Comparison of ENCODE assay signal across 11 cellular contexts in genomic region chr1:15089244-15089992, GRCh38.
DNase-seq lines count a peak whose midpoint lies in the region; ATAC-seq and TF ChIP-seq lines count a peak whose summit lies in the region.
"Had no signal": no experiment of that assay in that cellular context is flagged by ENCODE, and none has a peak within 500 bp of the region (broad histone marks: within the 10 kb centered on the region; RNA-seq: fewer than 3 reads in every experiment).

No MANE protein-coding gene starts in this region.

- DNase-seq in A172 (ENCODE audit: low spot score) (peak; percentile 2), cerebellar cortex (ENCODE audit: low spot score) (peak; percentile 67), anterior cingulate cortex (lab: John Stamatoyannopoulos, UW) (no peak), GM10266 (ENCODE audit: extremely low spot score) (no peak)
- no peak for DNase-seq in stimulated activated CD4-positive, alpha-beta T cell treated with anti-CD3 and anti-CD28 coated beads, Interleukin-15, amount 100 ng/mL, for 24 hours
- DNase-seq: activated T-cell treated with anti-CD3 and anti-CD28 coated beads, Interleukin-2, amount 50 U/mL, for 1 hour; heart right ventricle; nucleus accumbens had no signal

- no peak for ATAC-seq in HG03457 (IDR thresholded peaks at IDR 0.05; ENCODE audit: unreplicated experiment)

- H3K9ac ChIP-seq in Loucy (ENCODE audit: low read depth, low read length, poor library complexity, severe bottlenecking) (no peak overlapping the region), mucosa of stomach (ENCODE audit: low read length) (peak overlapping the region; percentile 66)

- H2AFZ ChIP-seq in Loucy (ENCODE audit: low read length): no peak overlapping the region

- no peaks in the 10 kb centered on the region for H3K79me2 ChIP-seq in Loucy (ENCODE audit: insufficient read depth, low read length)

- H3F3A ChIP-seq in Loucy (ENCODE audit: low read depth): no peaks in the 10 kb centered on the region

- no peaks in the 10 kb centered on the region for H3K9me3 ChIP-seq in Loucy (ENCODE audit: insufficient read depth, low read depth, low read length)
- no peaks in the 10 kb centered on the region for H3K9me3 ChIP-seq in mucosa of stomach (ENCODE audit: control insufficient read depth, low read length)
- H3K9me3 ChIP-seq: heart right ventricle had no signal

- peak overlapping the region; percentile 10 for H3K4me2 ChIP-seq in Loucy (ENCODE audit: low read depth, low read length, poor library complexity, severe bottlenecking)

- H4K20me1 ChIP-seq in Loucy (ENCODE audit: insufficient read depth, low read length, poor library complexity, severe bottlenecking): no peaks in the 10 kb centered on the region

- no peak for TF ChIP-seq CTCF in Loucy (conservative IDR thresholded peaks at IDR 0.05; ENCODE audit: low read length)
- no peak for TF ChIP-seq CTCF in GM10266 (IDR thresholded peaks at IDR 0.05; ENCODE audit: control insufficient read depth, insufficient read depth, low read depth, missing control alignments)

- H3K9me2 ChIP-seq in Loucy (replicated peaks; ENCODE audit: low read depth, low read length): no peaks in the 10 kb centered on the region

- no peak overlapping the region for H3K4me3 ChIP-seq in Loucy (ENCODE audit: low read length, poor library complexity, severe bottlenecking)
- no peak overlapping the region for H3K4me3 ChIP-seq in mucosa of stomach (ENCODE audit: low read length)
- H3K4me3 ChIP-seq: heart right ventricle had no signal

- no peaks in the 10 kb centered on the region for H3K27me3 ChIP-seq in Loucy (ENCODE audit: insufficient read depth, low read length, poor library complexity, severe bottlenecking)
- no peaks in the 10 kb centered on the region for H3K27me3 ChIP-seq in mucosa of stomach (ENCODE audit: control insufficient read depth, insufficient read depth, low read length)

- H3K36me3 ChIP-seq in Loucy (ENCODE audit: insufficient read depth, low read length): no peaks in the 10 kb centered on the region
- H3K36me3 ChIP-seq in mucosa of stomach (ENCODE audit: control insufficient read depth, insufficient read depth, low read length): no peaks in the 10 kb centered on the region
- H3K36me3 ChIP-seq: heart right ventricle had no signal

- H3K4me1 ChIP-seq in Loucy (ENCODE audit: insufficient read depth, low read length, poor library complexity, severe bottlenecking) (peaks cover 6% of the 10 kb centered on the region), mucosa of stomach (ENCODE audit: control insufficient read depth, insufficient read depth, low read length) (peaks cover 28% of the 10 kb centered on the region)

Comparison
In these comparisons a context has a peak if more than half of its experiments do, and no peak if none do; other contexts are left out.
1. DNase-seq: peak in A172 (single experiment) and cerebellar cortex (single experiment); none in anterior cingulate cortex (0 of 58), GM10266 (single experiment) and stimulated activated CD4-positive, alpha-beta T cell treated with anti-CD3 and anti-CD28 coated beads, Interleukin-15, amount 100 ng/mL, for 24 hours (single experiment).